1 cellular context compared by ENCODE assay signal in the genomic region with DNA sequence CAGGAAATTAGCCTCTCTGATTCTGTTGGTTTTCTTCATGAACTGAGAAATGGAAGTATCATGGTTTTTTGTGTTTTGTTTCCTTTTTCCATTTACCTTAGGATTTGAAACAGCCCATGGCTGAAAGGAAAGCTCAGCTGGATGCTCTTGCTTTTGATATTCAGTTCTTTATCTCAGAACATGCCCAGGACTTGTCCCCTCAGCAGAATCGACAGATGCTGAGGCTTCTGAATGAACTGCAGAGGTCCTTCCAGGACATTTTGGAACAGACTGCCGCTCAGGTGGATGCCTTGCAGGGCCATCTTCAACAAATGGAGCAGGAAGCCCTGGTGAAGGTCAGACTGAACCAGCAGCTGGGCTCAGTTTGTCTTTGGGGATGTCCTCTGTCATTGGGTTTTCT.
TF ChIP-seq lines count a peak whose summit lies in the region.

No MANE protein-coding gene starts in this region.

TF ChIP-seq in GM23338, 12 proteins besides CTCF, POLR2A, EP300 and RAD21:
- TF ChIP-seq, protein P1, sequence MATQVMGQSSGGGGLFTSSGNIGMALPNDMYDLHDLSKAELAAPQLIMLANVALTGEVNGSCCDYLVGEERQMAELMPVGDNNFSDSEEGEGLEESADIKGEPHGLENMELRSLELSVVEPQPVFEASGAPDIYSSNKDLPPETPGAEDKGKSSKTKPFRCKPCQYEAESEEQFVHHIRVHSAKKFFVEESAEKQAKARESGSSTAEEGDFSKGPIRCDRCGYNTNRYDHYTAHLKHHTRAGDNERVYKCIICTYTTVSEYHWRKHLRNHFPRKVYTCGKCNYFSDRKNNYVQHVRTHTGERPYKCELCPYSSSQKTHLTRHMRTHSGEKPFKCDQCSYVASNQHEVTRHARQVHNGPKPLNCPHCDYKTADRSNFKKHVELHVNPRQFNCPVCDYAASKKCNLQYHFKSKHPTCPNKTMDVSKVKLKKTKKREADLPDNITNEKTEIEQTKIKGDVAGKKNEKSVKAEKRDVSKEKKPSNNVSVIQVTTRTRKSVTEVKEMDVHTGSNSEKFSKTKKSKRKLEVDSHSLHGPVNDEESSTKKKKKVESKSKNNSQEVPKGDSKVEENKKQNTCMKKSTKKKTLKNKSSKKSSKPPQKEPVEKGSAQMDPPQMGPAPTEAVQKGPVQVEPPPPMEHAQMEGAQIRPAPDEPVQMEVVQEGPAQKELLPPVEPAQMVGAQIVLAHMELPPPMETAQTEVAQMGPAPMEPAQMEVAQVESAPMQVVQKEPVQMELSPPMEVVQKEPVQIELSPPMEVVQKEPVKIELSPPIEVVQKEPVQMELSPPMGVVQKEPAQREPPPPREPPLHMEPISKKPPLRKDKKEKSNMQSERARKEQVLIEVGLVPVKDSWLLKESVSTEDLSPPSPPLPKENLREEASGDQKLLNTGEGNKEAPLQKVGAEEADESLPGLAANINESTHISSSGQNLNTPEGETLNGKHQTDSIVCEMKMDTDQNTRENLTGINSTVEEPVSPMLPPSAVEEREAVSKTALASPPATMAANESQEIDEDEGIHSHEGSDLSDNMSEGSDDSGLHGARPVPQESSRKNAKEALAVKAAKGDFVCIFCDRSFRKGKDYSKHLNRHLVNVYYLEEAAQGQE (IDR thresholded peaks at IDR 0.05; ENCODE audit: unreplicated experiment): no peak
- TF ChIP-seq, protein P2, sequence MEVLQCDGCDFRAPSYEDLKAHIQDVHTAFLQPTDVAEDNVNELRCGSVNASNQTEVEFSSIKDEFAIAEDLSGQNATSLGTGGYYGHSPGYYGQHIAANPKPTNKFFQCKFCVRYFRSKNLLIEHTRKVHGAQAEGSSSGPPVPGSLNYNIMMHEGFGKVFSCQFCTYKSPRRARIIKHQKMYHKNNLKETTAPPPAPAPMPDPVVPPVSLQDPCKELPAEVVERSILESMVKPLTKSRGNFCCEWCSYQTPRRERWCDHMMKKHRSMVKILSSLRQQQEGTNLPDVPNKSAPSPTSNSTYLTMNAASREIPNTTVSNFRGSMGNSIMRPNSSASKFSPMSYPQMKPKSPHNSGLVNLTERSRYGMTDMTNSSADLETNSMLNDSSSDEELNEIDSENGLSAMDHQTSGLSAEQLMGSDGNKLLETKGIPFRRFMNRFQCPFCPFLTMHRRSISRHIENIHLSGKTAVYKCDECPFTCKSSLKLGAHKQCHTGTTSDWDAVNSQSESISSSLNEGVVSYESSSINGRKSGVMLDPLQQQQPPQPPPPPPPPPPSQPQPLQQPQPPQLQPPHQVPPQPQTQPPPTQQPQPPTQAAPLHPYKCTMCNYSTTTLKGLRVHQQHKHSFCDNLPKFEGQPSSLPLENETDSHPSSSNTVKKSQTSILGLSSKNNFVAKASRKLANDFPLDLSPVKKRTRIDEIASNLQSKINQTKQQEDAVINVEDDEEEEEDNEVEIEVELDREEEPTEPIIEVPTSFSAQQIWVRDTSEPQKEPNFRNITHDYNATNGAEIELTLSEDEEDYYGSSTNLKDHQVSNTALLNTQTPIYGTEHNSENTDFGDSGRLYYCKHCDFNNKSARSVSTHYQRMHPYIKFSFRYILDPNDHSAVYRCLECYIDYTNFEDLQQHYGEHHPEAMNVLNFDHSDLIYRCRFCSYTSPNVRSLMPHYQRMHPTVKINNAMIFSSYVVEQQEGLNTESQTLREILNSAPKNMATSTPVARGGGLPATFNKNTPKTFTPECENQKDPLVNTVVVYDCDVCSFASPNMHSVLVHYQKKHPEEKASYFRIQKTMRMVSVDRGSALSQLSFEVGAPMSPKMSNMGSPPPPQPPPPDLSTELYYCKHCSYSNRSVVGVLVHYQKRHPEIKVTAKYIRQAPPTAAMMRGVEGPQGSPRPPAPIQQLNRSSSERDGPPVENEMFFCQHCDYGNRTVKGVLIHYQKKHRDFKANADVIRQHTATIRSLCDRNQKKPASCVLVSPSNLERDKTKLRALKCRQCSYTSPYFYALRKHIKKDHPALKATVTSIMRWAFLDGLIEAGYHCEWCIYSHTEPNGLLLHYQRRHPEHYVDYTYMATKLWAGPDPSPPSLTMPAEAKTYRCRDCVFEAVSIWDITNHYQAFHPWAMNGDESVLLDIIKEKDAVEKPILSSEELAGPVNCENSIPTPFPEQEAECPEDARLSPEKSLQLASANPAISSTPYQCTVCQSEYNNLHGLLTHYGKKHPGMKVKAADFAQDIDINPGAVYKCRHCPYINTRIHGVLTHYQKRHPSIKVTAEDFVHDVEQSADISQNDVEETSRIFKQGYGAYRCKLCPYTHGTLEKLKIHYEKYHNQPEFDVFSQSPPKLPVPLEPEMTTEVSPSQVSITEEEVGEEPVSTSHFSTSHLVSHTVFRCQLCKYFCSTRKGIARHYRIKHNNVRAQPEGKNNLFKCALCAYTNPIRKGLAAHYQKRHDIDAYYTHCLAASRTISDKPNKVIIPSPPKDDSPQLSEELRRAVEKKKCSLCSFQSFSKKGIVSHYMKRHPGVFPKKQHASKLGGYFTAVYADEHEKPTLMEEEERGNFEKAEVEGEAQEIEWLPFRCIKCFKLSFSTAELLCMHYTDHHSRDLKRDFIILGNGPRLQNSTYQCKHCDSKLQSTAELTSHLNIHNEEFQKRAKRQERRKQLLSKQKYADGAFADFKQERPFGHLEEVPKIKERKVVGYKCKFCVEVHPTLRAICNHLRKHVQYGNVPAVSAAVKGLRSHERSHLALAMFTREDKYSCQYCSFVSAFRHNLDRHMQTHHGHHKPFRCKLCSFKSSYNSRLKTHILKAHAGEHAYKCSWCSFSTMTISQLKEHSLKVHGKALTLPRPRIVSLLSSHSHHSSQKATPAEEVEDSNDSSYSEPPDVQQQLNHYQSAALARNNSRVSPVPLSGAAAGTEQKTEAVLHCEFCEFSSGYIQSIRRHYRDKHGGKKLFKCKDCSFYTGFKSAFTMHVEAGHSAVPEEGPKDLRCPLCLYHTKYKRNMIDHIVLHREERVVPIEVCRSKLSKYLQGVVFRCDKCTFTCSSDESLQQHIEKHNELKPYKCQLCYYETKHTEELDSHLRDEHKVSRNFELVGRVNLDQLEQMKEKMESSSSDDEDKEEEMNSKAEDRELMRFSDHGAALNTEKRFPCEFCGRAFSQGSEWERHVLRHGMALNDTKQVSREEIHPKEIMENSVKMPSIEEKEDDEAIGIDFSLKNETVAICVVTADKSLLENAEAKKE (CRISPR knock-in tag; IDR thresholded peaks at IDR 0.05): no peak
- no peak for TF ChIP-seq CREB1 (CRISPR knock-in tag; IDR thresholded peaks at IDR 0.05; ENCODE audit: low read depth)
- no peak for TF ChIP-seq NANOG (IDR thresholded peaks at IDR 0.05; ENCODE audit: borderline replicate concordance)
- no peak for TF ChIP-seq EZH2 (IDR thresholded peaks at IDR 0.05; ENCODE audit: low read depth, unreplicated experiment)
- TF ChIP-seq ETS1 (IDR thresholded peaks at IDR 0.05): no peak
- TF ChIP-seq STAT1 (IDR thresholded peaks at IDR 0.05; ENCODE audit: unreplicated experiment): no peak
- no peak for TF ChIP-seq POLR2AphosphoS5 (IDR thresholded peaks at IDR 0.05; ENCODE audit: low read depth)
- no peak for TF ChIP-seq ZNF114 (CRISPR knock-in tag; IDR thresholded peaks at IDR 0.05)
- TF ChIP-seq JUNB (IDR thresholded peaks at IDR 0.05; ENCODE audit: unreplicated experiment): no peak
- no peak for TF ChIP-seq EZH2phosphoT487 (IDR thresholded peaks at IDR 0.05; ENCODE audit: unreplicated experiment)
- no peak for TF ChIP-seq ZNF331 (CRISPR knock-in tag; IDR thresholded peaks at IDR 0.05; ENCODE audit: low read depth)
